In genomic region chr20:57114290-57115005, GRCh38 we compare ENCODE assay signal across 1 cellular context.
TF ChIP-seq lines count a peak whose summit lies in the region.

No MANE protein-coding gene starts in this region.

TF ChIP-seq in SK-N-SH treated with all-trans-retinoic acid at 6 μM for 48 hours, 23 proteins besides CTCF, POLR2A, EP300 and RAD21 (continued from another document):
- TF ChIP-seq CSDC2 (CRISPR knock-in tag; IDR thresholded peaks at IDR 0.05) (no peak), POU6F1 (CRISPR knock-in tag; IDR thresholded peaks at IDR 0.05; ENCODE audit: borderline replicate concordance, low read depth) (no peak)
TF ChIP-seq in SK-N-SH treated with all-trans-retinoic acid at 6 μM for 48 hours: peak in this region for 0.
